ENCODE assay signal across 11 cellular contexts in the genomic region with DNA sequence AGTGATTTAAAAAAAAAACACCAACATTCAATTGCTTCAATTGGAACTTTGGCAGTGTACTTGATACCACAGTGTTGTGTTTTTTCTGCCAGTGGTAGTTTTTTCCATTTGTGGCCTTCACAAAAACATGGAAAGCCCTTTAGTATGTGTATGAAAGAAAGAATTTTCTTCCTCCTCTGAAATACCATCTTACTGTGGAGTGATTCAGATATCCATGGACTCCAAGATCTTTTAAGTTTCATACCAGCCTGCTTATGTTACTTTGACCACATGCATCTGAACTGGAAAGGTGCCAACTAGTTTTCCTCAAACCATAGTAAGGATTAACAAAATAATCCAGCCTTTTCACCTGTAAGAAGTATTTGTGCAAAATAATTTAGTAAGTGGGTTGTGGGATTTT. TPM values are rescaled to one million over a fixed set of nuclear protein-coding genes. Genes with fewer than 3 reads are reported as not detected.
DNase-seq lines count a peak whose midpoint lies in the region; ATAC-seq and TF ChIP-seq lines count a peak whose summit lies in the region.
"Had no signal": no experiment of that assay in that cellular context is flagged by ENCODE, and none has a peak within 500 bp of the region (broad histone marks: within the 10 kb centered on the region; RNA-seq: fewer than 3 reads in every experiment).

No MANE protein-coding gene starts in this region.

- CTCF ChIA-PET in activated CD8-positive, alpha-beta T cell treated with anti-CD3 and anti-CD28 coated beads, Interleukin-2, amount 10 ng/mL, durations not matched to agents 7 days and 5 days (lab: Charles Lee) = interaction anchor here (3.4 to 3.7 kb wide), 2 partner anchors 218 to 253 kb away, joined by 27 to 28 read pairs; a partner anchor contains a TSS

- H3K9me3 ChIP-seq in hepatocyte (ENCODE audit: low read depth) (no peaks in the 10 kb centered on the region), upper lobe of left lung (no peaks in the 10 kb centered on the region)

- in situ Hi-C loops in KBM-7 (cut with MboI; ENCODE audit: low pct_unique_long_range_greater_than_20kb, low sequenced_read_pairs) = no loop called here

- H3K4me1 Mint-ChIP-seq in activated naive CD4-positive, alpha-beta T cell treated with anti-CD3 and anti-CD28 coated beads, Interleukin-2, amount 50 U/mL, for 24 hours = peaks cover 75% of the 10 kb centered on the region
- peaks cover 64% of the 10 kb centered on the region for H3K4me1 Mint-ChIP-seq in activated CD8-positive, alpha-beta T cell treated with anti-CD3 and anti-CD28 coated beads, Interleukin-2, amount 10 ng/mL, durations not matched to agents 7 days and 5 days (ENCODE audit: low read depth)

- H3K4me3 Mint-ChIP-seq in activated naive CD4-positive, alpha-beta T cell treated with anti-CD3 and anti-CD28 coated beads, Interleukin-2, amount 50 U/mL, for 24 hours = peak overlapping the region; percentile 100
- peak overlapping the region; percentile 80 for H3K4me3 Mint-ChIP-seq in activated CD8-positive, alpha-beta T cell treated with anti-CD3 and anti-CD28 coated beads, Interleukin-2, amount 10 ng/mL, durations not matched to agents 7 days and 5 days

- ATAC-seq in activated CD8-positive, alpha-beta T cell treated with anti-CD3 and anti-CD28 coated beads, Interleukin-2, amount 10 ng/mL, durations not matched to agents 7 days and 5 days = no peak
- no peak for ATAC-seq in upper lobe of left lung (ENCODE audit: low FRiP score in 2 of 2)
- ATAC-seq: HCT116 had no signal

- H3K9me3 Mint-ChIP-seq in activated naive CD4-positive, alpha-beta T cell treated with anti-CD3 and anti-CD28 coated beads, Interleukin-2, amount 50 U/mL, for 24 hours = no peaks in the 10 kb centered on the region
- no peaks in the 10 kb centered on the region for H3K9me3 Mint-ChIP-seq in activated CD8-positive, alpha-beta T cell treated with anti-CD3 and anti-CD28 coated beads, Interleukin-2, amount 10 ng/mL, durations not matched to agents 7 days and 5 days (ENCODE audit: insufficient read depth)

- H3K4me1 ChIP-seq in hepatocyte (ENCODE audit: insufficient read depth) = peaks cover 23% of the 10 kb centered on the region
- H3K4me1 ChIP-seq in upper lobe of left lung = peaks cover 54 to 65% (median 55%) of the 10 kb centered on the region in 4 donors

- peaks cover 75% of the 10 kb centered on the region for H3K79me2 ChIP-seq in hepatocyte

- no peak overlapping the region for H3K4me3 ChIP-seq in hepatocyte
- peak overlapping the region in 3 of 4 donors; percentile 69 to 88 (median 81) for H3K4me3 ChIP-seq in upper lobe of left lung

- peak overlapping the region; percentile 17 for H3K27ac Mint-ChIP-seq in activated naive CD4-positive, alpha-beta T cell treated with anti-CD3 and anti-CD28 coated beads, Interleukin-2, amount 50 U/mL, for 24 hours
- H3K27ac Mint-ChIP-seq in activated CD8-positive, alpha-beta T cell treated with anti-CD3 and anti-CD28 coated beads, Interleukin-2, amount 10 ng/mL, durations not matched to agents 7 days and 5 days = no peak overlapping the region

- POLR2A ChIA-PET in activated CD8-positive, alpha-beta T cell treated with anti-CD3 and anti-CD28 coated beads, Interleukin-2, amount 10 ng/mL, durations not matched to agents 7 days and 5 days (lab: Charles Lee) = no interaction called here

- H3K27me3 ChIP-seq in hepatocyte (no peaks in the 10 kb centered on the region), upper lobe of left lung (no peaks in the 10 kb centered on the region)

- no peak for TF ChIP-seq POLR2A in upper lobe of left lung (IDR thresholded peaks at IDR 0.05)

- H3K9me2 ChIP-seq in hepatocyte (replicated peaks; ENCODE audit: insufficient read depth) = no peaks in the 10 kb centered on the region

- H4K20me1 ChIP-seq in hepatocyte (ENCODE audit: insufficient read depth, poor library complexity, severe bottlenecking) = peaks cover 59% of the 10 kb centered on the region

- H3K36me3 ChIP-seq in hepatocyte (replicated peaks; ENCODE audit: insufficient read depth, low read depth) (no peaks in the 10 kb centered on the region), upper lobe of left lung (no peaks in the 10 kb centered on the region)

- H2AFZ ChIP-seq in hepatocyte = no peak overlapping the region

- H3K4me2 ChIP-seq in hepatocyte = peak overlapping the region; percentile 83

- no peak for DNase-seq in activated naive CD4-positive, alpha-beta T cell treated with Interleukin-2 at 50 U/mL for 16 hours
- DNase-seq in activated CD8-positive, alpha-beta T cell treated with anti-CD3 and anti-CD28 coated beads, Interleukin-2, amount 10 ng/mL, durations not matched to agents 7 days and 5 days = no peak
- no peak for DNase-seq in hepatocyte (ENCODE audit: low spot score)
- no peak for DNase-seq in upper lobe of left lung
- DNase-seq in NCI-H446 treated with DMSO at 0.1 percent for 48 hours (lab: John Stamatoyannopoulos, UW) = no peak
- DNase-seq in KBM-7 = no peak
- DNase-seq in amniotic stem cell (lab: John Stamatoyannopoulos, UW) = no peak
- DNase-seq: NCI-H526 treated with DMSO at 0.1 percent for 48 hours, nucleus accumbens had no signal

- no peak for TF ChIP-seq EP300 in upper lobe of left lung (IDR thresholded peaks at IDR 0.05)

- no peaks in the 10 kb centered on the region for H3K27me3 Mint-ChIP-seq in activated naive CD4-positive, alpha-beta T cell treated with anti-CD3 and anti-CD28 coated beads, Interleukin-2, amount 50 U/mL, for 24 hours
- no peaks in the 10 kb centered on the region for H3K27me3 Mint-ChIP-seq in activated CD8-positive, alpha-beta T cell treated with anti-CD3 and anti-CD28 coated beads, Interleukin-2, amount 10 ng/mL, durations not matched to agents 7 days and 5 days (ENCODE audit: low read depth)

- H3K36me3 Mint-ChIP-seq in activated naive CD4-positive, alpha-beta T cell treated with anti-CD3 and anti-CD28 coated beads, Interleukin-2, amount 50 U/mL, for 24 hours = peaks cover 2% of the 10 kb centered on the region
- peaks cover 36% of the 10 kb centered on the region for H3K36me3 Mint-ChIP-seq in activated CD8-positive, alpha-beta T cell treated with anti-CD3 and anti-CD28 coated beads, Interleukin-2, amount 10 ng/mL, durations not matched to agents 7 days and 5 days (ENCODE audit: low read depth)

- H3K27ac ChIP-seq in hepatocyte = no peak overlapping the region
- peak overlapping the region in 3 of 4 donors; percentile 98 to 100 (median 100) for H3K27ac ChIP-seq in upper lobe of left lung

- TF ChIP-seq CTCF in hepatocyte (IDR thresholded peaks at IDR 0.05; ENCODE audit: poor library complexity) (no peak), upper lobe of left lung (IDR thresholded peaks at IDR 0.05) (no peak)

RNA-seq across cellular contexts. Expression of a gene that starts 3.4 kb away (rescaled TPM):
- total RNA-seq in activated CD8-positive, alpha-beta T cell treated with anti-CD3 and anti-CD28 coated beads, Interleukin-2, amount 10 ng/mL, durations not matched to agents 7 days and 5 days = 10 to 100 TPM; 66.7 to 72.3 TPM
- total RNA-seq in hepatocyte (40.2 and 40.5 TPM in 2 replicates), upper lobe of left lung (100 to 1,000 TPM in 1 of 6 donors, 10 to 100 TPM in 5; 71.2 to 130 (median 88.5) TPM)
- 19.9 and 22.0 TPM in 2 replicates for polyA plus RNA-seq in hepatocyte
